7 cellular contexts compared by ENCODE assay signal in the genomic region with DNA sequence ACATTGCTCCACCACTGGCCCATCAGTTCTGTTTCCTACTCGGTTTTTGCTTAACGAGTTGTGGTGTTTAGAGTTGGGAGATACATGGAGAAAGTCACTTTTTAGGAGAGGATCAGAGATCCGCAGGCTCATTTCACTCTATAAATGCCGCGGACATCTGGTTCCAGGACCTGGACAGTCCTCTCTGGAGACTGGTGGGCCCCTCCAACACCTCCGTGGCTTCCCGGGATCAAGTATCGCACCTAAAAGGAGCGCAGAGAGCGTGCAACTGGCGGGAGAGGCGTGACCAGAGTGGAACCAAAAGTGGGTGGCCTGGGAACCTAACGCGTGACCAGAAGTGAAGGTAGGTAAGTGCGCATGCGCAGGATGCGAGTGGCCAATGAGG. TPM values are rescaled to one million over a fixed set of nuclear protein-coding genes. Genes with fewer than 3 reads are reported as not detected.
DNase-seq lines count a peak whose midpoint lies in the region; ATAC-seq and TF ChIP-seq lines count a peak whose summit lies in the region.

No MANE protein-coding gene starts in this region.

- peak; percentile 79 for DNase-seq in GF-D8 (lab: John Stamatoyannopoulos, UW)
- peak; percentile 71 for DNase-seq in HS-27A (ENCODE audit: low read depth)
- peak; percentile 74 for DNase-seq in SKM-1 (lab: John Stamatoyannopoulos, UW; ENCODE audit: unreplicated experiment)
- DNase-seq in dedifferentiated amniotic fluid mesenchymal stem cell (ENCODE audit: extremely low spot score) = peak; percentile 96
- peak; percentile 93 to 99 for DNase-seq in lower leg skin (ENCODE audit: low spot score in 2 of 2)
- DNase-seq in stimulated activated CD8-positive, alpha-beta memory T cell treated with anti-CD3 and anti-CD28 coated beads, Interleukin-12 subunit alpha, Interleukin-12 subunit beta, amount 100 ng/mL, for 1 hour (ENCODE audit: low read depth) = peak; percentile 64

- ATAC-seq in GM21381 (IDR thresholded peaks at IDR 0.05; ENCODE audit: unreplicated experiment) = peak; percentile 74

- intact Hi-C loops in lower leg skin (cut with DNase I; ENCODE audit: low total_unique reads) = no loop called here

- peak overlapping the region; percentile 45 for H3K4me3 ChIP-seq in lower leg skin (ENCODE audit: low read depth, poor library complexity, severe bottlenecking)

- WGBS in lower leg skin, 2 donors = 0 to 2% methylated on average over 15 to 16 of the region's 17 CpGs

- no peak for TF ChIP-seq POLR2A in lower leg skin (IDR thresholded peaks at IDR 0.05)

- TF ChIP-seq CTCF in lower leg skin (IDR thresholded peaks at IDR 0.05) = no peak

RNA-seq across cellular contexts. Expression of a gene that starts 9.9 kb away (rescaled TPM):
- 1 to 10 TPM in 1 of 4 donors, under 1 TPM in 3; 0.38 to 1.3 (median 0.44) TPM for total RNA-seq in lower leg skin

Comparison
In these comparisons a context has a peak if more than half of its experiments do, and no peak if none do; other contexts are left out.
1. Peak in every context shown above with its lines: DNase-seq, ATAC-seq and H3K4me3 ChIP-seq.